31 cellular contexts compared by ENCODE assay signal in genomic region chr21:17295997-17296396, GRCh38.
"Had no signal": no experiment of that assay in that cellular context is flagged by ENCODE, and none has a peak within 500 bp of the region (broad histone marks: within the 10 kb centered on the region; RNA-seq: fewer than 3 reads in every experiment).

No MANE protein-coding gene starts in this region.

- H3K27ac Mint-ChIP-seq: immature natural killer cell; mesothelial cell of epicardium; natural killer cell; nephron progenitor cell; neural progenitor cell; progenitor cell of endocrine pancreas; stimulated activated naive CD8-positive, alpha-beta T cell treated with anti-CD3 and anti-CD28 coated beads, Interleukin-15, Interleukin-2, amounts not matched to agents 100 ng/mL and 50 ng/mL, for 24 hours; type B pancreatic cell had no signal

- DNase-seq: hippocampal formation; immature natural killer cell; kidney; left colon; left lung; lower lobe of right lung; mammary epithelial cell; mesendoderm; naive B cell; natural killer cell; nephron progenitor cell; occipital lobe; ovary; right lobe of liver; stimulated activated CD4-positive, alpha-beta T cell treated with anti-CD3 and anti-CD28 coated beads, Interleukin-1b, Interleukin-23, amount 100 ng/mL, for 48 hours; stimulated activated CD4-positive, alpha-beta T cell treated with anti-CD3 and anti-CD28 coated beads, Interleukin-2, amount 100 ng/mL, for 48 hours; stimulated activated CD4-positive, alpha-beta T cell treated with anti-CD3 and anti-CD28 coated beads, Interleukin-4, amount 100 ng/mL, for 4 hours; stimulated activated CD8-positive, alpha-beta memory T cell treated with anti-CD3 and anti-CD28 coated beads, Interleukin-4, amount 100 ng/mL, for 48 hours; stimulated activated naive CD4-positive, alpha-beta T cell; tibial artery had no signal

- H3K4me2 ChIP-seq: neural progenitor cell, smooth muscle cell had no signal

- H3K4me3 ChIP-seq: left lung, lower lobe of right lung, neural progenitor cell, ovary, right atrium auricular region, right lobe of liver, smooth muscle cell, suprapubic skin, thoracic aorta, tibial artery had no signal

- H3K27me3 ChIP-seq: left lung, neural progenitor cell, neutrophil, ovary, right atrium auricular region, right lobe of liver, suprapubic skin, tibial artery had no signal

- H3K4me1 Mint-ChIP-seq: immature natural killer cell, mesothelial cell of epicardium, naive B cell, natural killer cell, nephron progenitor cell, neural progenitor cell had no signal

- H3K36me3 ChIP-seq: left lung, lower lobe of right lung, neural progenitor cell, neutrophil, ovary, right atrium auricular region, right lobe of liver, suprapubic skin, thoracic aorta, tibial artery had no signal

- H3K27me3 Mint-ChIP-seq: naive B cell; progenitor cell of endocrine pancreas; stimulated activated naive CD8-positive, alpha-beta T cell treated with anti-CD3 and anti-CD28 coated beads, Interleukin-15, Interleukin-2, amounts not matched to agents 100 ng/mL and 50 ng/mL, for 24 hours; type B pancreatic cell had no signal

- H2AFZ ChIP-seq: neural progenitor cell had no signal

- H3K4me3 Mint-ChIP-seq: immature natural killer cell; mesothelial cell of epicardium; naive B cell; natural killer cell; nephron progenitor cell; neural progenitor cell; stimulated activated naive CD8-positive, alpha-beta T cell treated with anti-CD3 and anti-CD28 coated beads, Interleukin-15, Interleukin-2, amounts not matched to agents 100 ng/mL and 50 ng/mL, for 24 hours; type B pancreatic cell had no signal

- H3K9ac ChIP-seq: neural progenitor cell had no signal

- H3K27ac ChIP-seq: left lung, lower lobe of right lung, neural progenitor cell, neutrophil, ovary, right atrium auricular region, right lobe of liver, suprapubic skin, thoracic aorta, tibial artery had no signal

- H3K4me1 ChIP-seq: left lung, lower lobe of right lung, neural progenitor cell, right atrium auricular region, right lobe of liver, suprapubic skin, tibial artery had no signal

- ATAC-seq: left colon, left lung, natural killer cell had no signal

- H3K36me3 Mint-ChIP-seq: immature natural killer cell, mesothelial cell of epicardium, naive B cell, neural progenitor cell, type B pancreatic cell had no signal

- H3K9me3 ChIP-seq: neutrophil, ovary, right lobe of liver, thoracic aorta had no signal

- FAIRE-seq: islet of Langerhans, kidney had no signal
